Comparison of ENCODE assay signal across 1 cellular context in the genomic region with DNA sequence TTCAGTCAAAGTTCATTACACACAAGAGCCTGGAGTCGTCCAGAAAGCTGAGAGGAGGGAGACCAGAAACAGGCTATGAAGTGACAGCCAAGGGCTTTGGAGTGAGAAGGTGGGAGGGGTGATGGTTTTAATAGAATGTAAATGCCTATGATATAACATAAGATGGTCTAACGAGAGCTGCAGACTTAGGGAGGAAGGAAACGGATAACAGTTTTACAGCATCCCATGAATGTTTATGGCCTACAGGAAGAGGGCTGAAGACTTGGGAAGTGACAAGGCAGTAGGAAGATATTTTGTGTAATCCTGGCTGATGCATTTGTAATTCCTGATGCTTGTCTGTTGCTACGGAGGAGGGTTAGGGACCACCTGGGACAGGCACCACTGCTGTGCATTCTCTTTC.
TF ChIP-seq lines count a peak whose summit lies in the region.

No MANE protein-coding gene starts in this region.

TF ChIP-seq in IMR-90, 13 proteins besides CTCF, POLR2A, EP300 and RAD21 (continued from another document):
- no peak for TF ChIP-seq ELK1 (IDR thresholded peaks at IDR 0.05; ENCODE audit: borderline replicate concordance, low read depth, low read length)
- TF ChIP-seq RCOR1 (IDR thresholded peaks at IDR 0.05; ENCODE audit: insufficient replicate concordance, low read length): no peak
- TF ChIP-seq FOS (IDR thresholded peaks at IDR 0.05; ENCODE audit: low read depth, low read length): no peak
- no peak for TF ChIP-seq CHD1 (IDR thresholded peaks at IDR 0.05; ENCODE audit: low read depth, low read length)
- no peak for TF ChIP-seq NFE2L2 (IDR thresholded peaks at IDR 0.05; ENCODE audit: low read depth, low read length)
- no peak for TF ChIP-seq CEBPB (IDR thresholded peaks at IDR 0.05; ENCODE audit: low read depth, low read length)
- TF ChIP-seq RFX5 (IDR thresholded peaks at IDR 0.05; ENCODE audit: low read depth, low read length): no peak
- no peak for TF ChIP-seq MXI1 (IDR thresholded peaks at IDR 0.05; ENCODE audit: borderline replicate concordance, low read depth, low read length)
